In genomic region chr1:208235983-208236761, GRCh38 we compare ENCODE assay signal across 8 cellular contexts. TPM values are rescaled to one million over a fixed set of nuclear protein-coding genes. Genes with fewer than 3 reads are reported as not detected.
A peak's percentile ranks its signal among the peaks of the same experiment; 100 is the strongest.
DNase-seq lines count a peak whose midpoint lies in the region; ATAC-seq and TF ChIP-seq lines count a peak whose summit lies in the region.

No MANE protein-coding gene starts in this region.

- H3K4me3 Mint-ChIP-seq in CD14-positive monocyte, result peak overlapping the region; percentile 55 to 82

- H3K36me3 ChIP-seq in ascending aorta (no peaks in the 10 kb centered on the region), kidney epithelial cell (ENCODE audit: control insufficient read depth, insufficient read depth, low read length) (no peaks in the 10 kb centered on the region), subcutaneous abdominal adipose tissue (ENCODE audit: control insufficient read depth in 5 of 5, insufficient read depth in 5 of 5, low read length in 5 of 5) (peaks cover 0 to 6% (median 0%) of the 10 kb centered on the region in 5 donors)

- H3K27me3 ChIP-seq in ascending aorta (no peaks in the 10 kb centered on the region), kidney epithelial cell (ENCODE audit: control insufficient read depth, insufficient read depth, low read length) (no peaks in the 10 kb centered on the region), subcutaneous abdominal adipose tissue (ENCODE audit: control insufficient read depth in 5 of 5, insufficient read depth in 4 of 5, low read length in 5 of 5) (no peaks in the 10 kb centered on the region)

- peak; percentile 72 for ATAC-seq in HG03432 (IDR thresholded peaks at IDR 0.05; ENCODE audit: unreplicated experiment)

- no peak for DNase-seq in CD14-positive monocyte (ENCODE audit: low spot score)
- DNase-seq in ascending aorta (ENCODE audit: low spot score in 2 of 2), result peak; percentile 44 to 88
- DNase-seq in kidney epithelial cell (ENCODE audit: low read depth), result peak; percentile 31
- DNase-seq in middle frontal gyrus (ENCODE audit: extremely low spot score, low spot score), result no peak
- no peak for DNase-seq in DMS79 (lab: John Stamatoyannopoulos, UW)
- DNase-seq in effector CD4-positive, alpha-beta T cell, result no peak

- H3K9ac ChIP-seq in subcutaneous abdominal adipose tissue (ENCODE audit: low read length in 5 of 5), result peak overlapping the region in 2 of 5 donors; percentile 5 to 23

- H3K27ac ChIP-seq in ascending aorta (peak overlapping the region; percentile 68 to 76), subcutaneous abdominal adipose tissue (ENCODE audit: low read depth, low read length) (peak overlapping the region; percentile 38)

- H3K4me1 Mint-ChIP-seq in CD14-positive monocyte, result peaks cover 28% of the 10 kb centered on the region

- H3K27ac Mint-ChIP-seq in CD14-positive monocyte, result peak overlapping the region in 2 of 7 donors; percentile 30 to 66

- H3K27me3 Mint-ChIP-seq in CD14-positive monocyte (ENCODE audit: low read depth in 3 of 3), result peaks cover 19 to 45% (median 34%) of the 10 kb centered on the region in 3 donors

- H3K9me3 ChIP-seq in ascending aorta, result no peaks in the 10 kb centered on the region
- H3K9me3 ChIP-seq in subcutaneous abdominal adipose tissue (ENCODE audit: control insufficient read depth in 5 of 5, low read length in 5 of 5), result no peaks in the 10 kb centered on the region

- intact Hi-C loops in CD14-positive monocyte (cut with micrococcal nuclease) (no loop called here), ascending aorta (cut with DNase I) (loop anchor here (10.0 kb wide), 1 partner anchor 51 kb away; no protein-coding TSS in a partner anchor)

- H3K9me3 Mint-ChIP-seq in CD14-positive monocyte, result peaks cover 0 to 2% (median 0%) of the 10 kb centered on the region in 7 donors

- H3K36me3 Mint-ChIP-seq in CD14-positive monocyte, result peaks cover 0 to 1% of the 10 kb centered on the region in 2 donors

- H3K4me3 ChIP-seq in ascending aorta (peak overlapping the region in 1 of 2 donors; percentile 23), kidney epithelial cell (ENCODE audit: low read depth, low read length) (no peak overlapping the region), subcutaneous abdominal adipose tissue (ENCODE audit: low read depth in 1 of 5, low read length in 5 of 5) (peak overlapping the region in 1 of 5 donors; percentile 6)

- H3K4me1 ChIP-seq in ascending aorta, result peaks cover 33 to 66% of the 10 kb centered on the region in 2 donors
- H3K4me1 ChIP-seq in subcutaneous abdominal adipose tissue (ENCODE audit: control insufficient read depth in 5 of 5, insufficient read depth in 5 of 5, low read length in 5 of 5), result peaks cover 12 to 93% (median 44%) of the 10 kb centered on the region in 5 donors

- TF ChIP-seq CTCF in CD14-positive monocyte (IDR thresholded peaks at IDR 0.05) (no peak), ascending aorta (IDR thresholded peaks at IDR 0.05) (no peak), kidney epithelial cell (IDR thresholded peaks at IDR 0.05; ENCODE audit: insufficient read depth, low read length, poor library complexity, severe bottlenecking) (no peak)

RNA-seq across cellular contexts. Expression of gene PLXNA2, which starts 8.0 kb away (rescaled TPM):
- polyA plus RNA-seq in CD14-positive monocyte, result 1 to 10 TPM in 1 of 2 donors, under 1 TPM in 1; 0.75 to 1.1 TPM
- total RNA-seq in ascending aorta (33.0 TPM), kidney epithelial cell (6.9 and 9.2 TPM in 2 replicates)

Comparison
In these comparisons a context has a peak if more than half of its experiments do, and no peak if none do; other contexts are left out.
1. DNase-seq: peak in ascending aorta (2 of 2) and kidney epithelial cell (single experiment); none in CD14-positive monocyte (single experiment), middle frontal gyrus (single experiment), DMS79 (single experiment) and effector CD4-positive, alpha-beta T cell (single experiment).